ENCODE assay signal across 8 cellular contexts in the genomic region with DNA sequence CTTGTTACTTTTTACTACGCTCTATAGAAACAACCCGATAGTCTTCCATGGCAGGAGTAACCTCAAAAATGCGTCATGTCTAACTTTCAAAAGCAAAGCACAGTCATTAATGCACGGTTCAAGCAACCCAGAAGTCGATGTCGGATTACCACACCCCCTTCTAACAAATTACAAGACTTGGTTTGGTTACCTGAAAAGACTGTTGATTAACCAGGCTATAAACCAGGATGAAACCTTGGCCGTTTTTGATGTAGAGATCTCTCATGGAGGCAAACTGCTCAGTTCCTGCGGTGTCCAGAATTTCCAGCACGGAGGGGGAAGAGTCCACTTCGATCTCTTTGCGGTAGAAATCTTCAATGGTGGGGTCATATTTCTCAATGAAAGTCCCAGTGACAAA. TPM values are rescaled to one million over a fixed set of nuclear protein-coding genes. Genes with fewer than 3 reads are reported as not detected.
DNase-seq lines count a peak whose midpoint lies in the region; ATAC-seq, FAIRE-seq and TF ChIP-seq lines count a peak whose summit lies in the region.

No MANE protein-coding gene starts in this region.

- H3K9me3 ChIP-seq in endothelial cell of umbilical vein (replicated peaks; ENCODE audit: control insufficient read depth, insufficient read depth, low read length) (no peaks in the 10 kb centered on the region), neutrophil (no peaks in the 10 kb centered on the region)

- H3K79me2 ChIP-seq in endothelial cell of umbilical vein (ENCODE audit: control insufficient read depth, insufficient read depth, low read length) = peaks cover 27% of the 10 kb centered on the region

- CTCF ChIA-PET in T-cell (lab: Charles Lee) (interaction anchor here in 1 of 2 donors (0.9 kb wide), 1 partner anchor 375 kb away, joined by 5 read pairs; no protein-coding TSS in a partner anchor), endothelial cell of umbilical vein (lab: Charles Lee) (interaction anchor here (1.5 to 1.6 kb wide), 2 partner anchors 124 to 375 kb away, joined by 4 to 9 read pairs; no protein-coding TSS in a partner anchor)

- H3K4me2 ChIP-seq in endothelial cell of umbilical vein (ENCODE audit: insufficient read depth, low read length) = peak overlapping the region; percentile 93

- POLR2A ChIA-PET in T-cell (lab: Charles Lee) = no interaction called here
- POLR2A ChIA-PET in endothelial cell of umbilical vein (lab: Charles Lee) = no interaction called here

- TSS peak; percentile 59 for BruUV-seq in endothelial cell of umbilical vein (replicated peaks; lab: Mats Ljungman, UMichigan)

- DNase-seq in GM18507 (ENCODE audit: extremely low spot score, insufficient read length, low read depth) (no peak), T-cell (peak in 22 of 34 experiments; percentile 4 to 49 (median 23)), endothelial cell of umbilical vein (ENCODE audit: low read depth, low spot score) (peak; percentile 44), NCI-H2171 (lab: John Stamatoyannopoulos, UW) (no peak), amniotic stem cell (lab: John Stamatoyannopoulos, UW) (no peak), COLO829 (ENCODE audit: low spot score) (no peak)

- no peak for TF ChIP-seq POLR2A in endothelial cell of umbilical vein (IDR thresholded peaks at IDR 0.05; ENCODE audit: low read depth, low read length)

- H3K27ac Mint-ChIP-seq in T-cell = peak overlapping the region; percentile 86 to 93

- H3K9me3 Mint-ChIP-seq in T-cell = no peaks in the 10 kb centered on the region

- no peaks in the 10 kb centered on the region for H3K27me3 ChIP-seq in endothelial cell of umbilical vein (ENCODE audit: control insufficient read depth in 2 of 2, insufficient read depth in 2 of 2, low read length in 2 of 2)
- no peaks in the 10 kb centered on the region for H3K27me3 ChIP-seq in neutrophil

- H3K4me3 ChIP-seq in endothelial cell of umbilical vein (replicated peaks in 1 of 3; ENCODE audit: insufficient read depth in 1 of 3, low read depth in 1 of 3, low read length in 3 of 3) = peak overlapping the region; percentile 83 to 99 (median 85)
- peak overlapping the region; percentile 66 to 76 for H3K4me3 ChIP-seq in neutrophil (ENCODE audit: low read depth in 1 of 2, low read length in 1 of 2)

- H3K4me1 ChIP-seq in endothelial cell of umbilical vein (ENCODE audit: control insufficient read depth, extremely low read depth, insufficient read depth, low read length) (peaks cover 12% of the 10 kb centered on the region), neutrophil (ENCODE audit: control insufficient read depth in 1 of 2, insufficient read depth in 1 of 2, low read depth in 1 of 2, low read length in 1 of 2) (peaks cover 28 to 31% of the 10 kb centered on the region in 2 experiments)

- H3K36me3 ChIP-seq in endothelial cell of umbilical vein (ENCODE audit: control insufficient read depth in 2 of 2, extremely low read depth in 1 of 2, insufficient read depth in 2 of 2, low read length in 2 of 2) = peaks cover 0 to 4% of the 10 kb centered on the region in 2 experiments
- H3K36me3 ChIP-seq in neutrophil = peaks cover 20% of the 10 kb centered on the region

- peaks cover 35 to 48% (median 46%) of the 10 kb centered on the region in 3 donors for H3K4me1 Mint-ChIP-seq in T-cell

- TF ChIP-seq CTCF in endothelial cell of umbilical vein (IDR thresholded peaks at IDR 0.05; ENCODE audit: extremely low read depth in 1 of 2, insufficient read depth in 1 of 2, low read depth in 1 of 2, low read length in 2 of 2) = no peak
- TF ChIP-seq CTCF in neutrophil (IDR thresholded peaks at IDR 0.05) = no peak

- H3K4me3 Mint-ChIP-seq in T-cell = peak overlapping the region; percentile 87 to 94 (median 90)

- peaks cover 0 to 8% of the 10 kb centered on the region in 2 donors for H3K27me3 Mint-ChIP-seq in T-cell

- ATAC-seq in HG02610 (IDR thresholded peaks at IDR 0.05; ENCODE audit: unreplicated experiment) = peak; percentile 24
- ATAC-seq in T-cell (replicated peaks in 1 of 4) = peak; percentile 38 to 68 (median 50)

- H2AFZ ChIP-seq in endothelial cell of umbilical vein (ENCODE audit: low read depth, low read length) = peak overlapping the region; percentile 91

- peaks cover 19% of the 10 kb centered on the region for H3K36me3 Mint-ChIP-seq in T-cell

- FAIRE-seq in GM18507 (lab: Jason Lieb, UNC) (peak; percentile 65), endothelial cell of umbilical vein (lab: Jason Lieb, UNC) (peak; percentile 33)

- H3K9me1 ChIP-seq in endothelial cell of umbilical vein (replicated peaks; ENCODE audit: control insufficient read depth, extremely low read depth, insufficient read depth, low read length) = no peaks in the 10 kb centered on the region

- H3K27ac ChIP-seq in endothelial cell of umbilical vein (ENCODE audit: insufficient read depth, low read depth, low read length) = peak overlapping the region; percentile 76
- H3K27ac ChIP-seq in neutrophil = peak overlapping the region; percentile 97

- dilution Hi-C loops in endothelial cell of umbilical vein (cut with MboI; ENCODE audit: extremely low pct_ligation_motif_present, low sequenced_read_pairs) = no loop called here

- no peaks in the 10 kb centered on the region for H4K20me1 ChIP-seq in endothelial cell of umbilical vein (replicated peaks; ENCODE audit: control insufficient read depth, extremely low read depth, insufficient read depth, low read length)

- intact Hi-C loops in endothelial cell of umbilical vein (cut with micrococcal nuclease) = loop anchor here (1.0 to 5.0 kb wide), 2 partner anchors 30 to 265 kb away; no protein-coding TSS in a partner anchor

- H3K9ac ChIP-seq in endothelial cell of umbilical vein (replicated peaks; ENCODE audit: extremely low read depth, insufficient read depth, low read length) = peak overlapping the region; percentile 94

TF ChIP-seq in endothelial cell of umbilical vein, 7 proteins besides CTCF, POLR2A, EP300 and RAD21:
- TF ChIP-seq, protein P1, sequence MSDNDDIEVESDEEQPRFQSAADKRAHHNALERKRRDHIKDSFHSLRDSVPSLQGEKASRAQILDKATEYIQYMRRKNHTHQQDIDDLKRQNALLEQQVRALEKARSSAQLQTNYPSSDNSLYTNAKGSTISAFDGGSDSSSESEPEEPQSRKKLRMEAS (IDR thresholded peaks at IDR 0.05; ENCODE audit: insufficient read depth, insufficient read length) = no peak
- no peak for TF ChIP-seq FOS (IDR thresholded peaks at IDR 0.05; ENCODE audit: borderline replicate concordance, insufficient read depth, low read length)
- no peak for TF ChIP-seq EZH2 (IDR thresholded peaks at IDR 0.05; ENCODE audit: borderline replicate concordance, low read depth, low read length, severe bottlenecking)
- TF ChIP-seq POLR2AphosphoS5 (IDR thresholded peaks at IDR 0.05; ENCODE audit: insufficient read depth, low read depth, low read length) = no peak
- no peak for TF ChIP-seq GATA2 (IDR thresholded peaks at IDR 0.05; ENCODE audit: insufficient read depth, insufficient read length, low read depth, low read length)
- no peak for TF ChIP-seq MYC (IDR thresholded peaks at IDR 0.05; ENCODE audit: low read depth, low read length)
- TF ChIP-seq JUN (IDR thresholded peaks at IDR 0.05; ENCODE audit: borderline replicate concordance, insufficient read depth, insufficient read length, low read depth) = no peak

RNA-seq across cellular contexts. Expression of a gene that starts 2.4 kb away (rescaled TPM):
- total RNA-seq in T-cell (10 to 100 TPM; 22.5 to 43.0 (median 26.8) TPM), endothelial cell of umbilical vein (22.2 and 23.4 TPM in 2 replicates)
- polyA plus RNA-seq in endothelial cell of umbilical vein = 5.0 and 5.5 TPM in 2 replicates
- polyA plus RNA-seq in endothelial cell of umbilical vein (2011; cell fraction: cytosol; rRNA removed) = 7.7 TPM in 2 replicates
- polyA plus RNA-seq in endothelial cell of umbilical vein (2011; cell fraction: nucleus; rRNA removed) = 9.3 and 10.5 TPM in 2 replicates
- polyA plus RNA-seq in endothelial cell of umbilical vein (2012) = 23.3 and 29.5 TPM in 2 replicates
- polyA minus RNA-seq in endothelial cell of umbilical vein = 12.8 and 17.8 TPM in 2 replicates
- 16.7 TPM for polyA minus RNA-seq in endothelial cell of umbilical vein (2011; cell fraction: cytosol; rRNA and poly(A)+ RNA removed)
- 7.2 and 8.9 TPM in 2 replicates for polyA minus RNA-seq in endothelial cell of umbilical vein (2011; cell fraction: nucleus; rRNA and poly(A)+ RNA removed)

Comparison
In these comparisons a context has a peak if more than half of its experiments do, and no peak if none do; other contexts are left out.
1. DNase-seq: peak in T-cell (22 of 34) and endothelial cell of umbilical vein (single experiment); none in GM18507 (single experiment), NCI-H2171 (single experiment), amniotic stem cell (single experiment) and COLO829 (single experiment).